In the genomic region with DNA sequence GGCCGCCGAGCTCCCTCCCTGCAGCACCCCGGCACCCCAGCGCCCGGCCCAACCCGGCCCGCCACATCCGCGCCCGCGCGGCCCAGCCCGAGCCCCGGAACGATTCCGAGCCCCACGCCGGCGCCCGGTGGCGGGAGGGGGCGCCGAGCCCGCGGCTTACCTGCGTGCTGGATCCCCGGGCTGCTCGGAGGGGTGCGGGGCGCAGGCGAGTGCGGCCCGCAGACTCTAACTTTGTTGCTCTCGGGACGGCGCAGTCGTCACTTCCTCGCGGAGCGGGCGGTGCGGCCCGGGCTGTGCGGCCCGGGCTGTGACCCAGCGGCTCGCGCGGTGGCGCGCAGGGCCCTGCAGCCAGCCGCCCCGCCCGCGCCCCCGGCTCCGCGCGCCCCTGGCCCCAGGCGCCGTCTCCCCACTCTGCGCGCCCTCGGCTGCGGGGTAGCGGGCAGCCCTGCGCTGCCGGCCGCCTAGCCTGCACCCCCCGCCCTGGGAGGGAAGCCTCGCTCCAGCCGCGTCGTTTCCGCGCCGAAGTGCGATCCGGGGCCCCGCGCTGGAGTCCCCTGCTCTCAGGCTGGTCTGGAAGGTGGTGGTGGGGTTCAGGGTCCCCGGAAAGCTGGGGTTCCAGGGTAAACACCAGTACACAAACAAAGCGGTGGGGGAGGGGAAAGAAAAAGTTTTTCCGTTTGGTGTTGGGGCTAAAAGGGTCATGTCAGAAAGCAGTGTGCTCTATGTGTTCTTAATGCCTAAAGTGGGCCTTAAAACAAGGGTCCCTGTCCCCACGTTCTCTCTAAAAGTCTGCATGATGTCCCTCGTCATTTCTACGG, we compare ENCODE assay signal across 8 cellular contexts.
DNase-seq lines count a peak whose midpoint lies in the region; ATAC-seq and TF ChIP-seq lines count a peak whose summit lies in the region.

No MANE protein-coding gene starts in this region.

- peak overlapping the region; percentile 67 for H2AFZ ChIP-seq in MM.1S (ENCODE audit: low read length)

- peak; percentile 40 for ATAC-seq in GM19395 (IDR thresholded peaks at IDR 0.05; ENCODE audit: unreplicated experiment)

- H3K79me2 ChIP-seq in MM.1S (ENCODE audit: low read length): peaks cover 40% of the 10 kb centered on the region

- H3K4me3 ChIP-seq in BLaER1 (peak overlapping the region; percentile 92), MM.1S (ENCODE audit: low read length) (peak overlapping the region; percentile 68), esophagus (ENCODE audit: low read depth in 1 of 2, low read length in 2 of 2) (peak overlapping the region; percentile 74 to 79), muscle layer of duodenum (ENCODE audit: low read depth in 1 of 2, low read length in 2 of 2) (peak overlapping the region; percentile 76 to 87)

- H4K20me1 ChIP-seq in BLaER1 (peaks cover 38% of the 10 kb centered on the region), MM.1S (ENCODE audit: insufficient read depth, low read length) (no peaks in the 10 kb centered on the region)

- DNase-seq in MM.1S: peak; percentile 48
- peak; percentile 50 for DNase-seq in activated T-cell treated with anti-CD3 and anti-CD28 coated beads for 24 hours (ENCODE audit: low read depth)
- DNase-seq in superior temporal gyrus (ENCODE audit: extremely low spot score): peak; percentile 70
- DNase-seq in NCI-H2029 treated with DMSO at 0.1 percent for 48 hours (lab: John Stamatoyannopoulos, UW): no peak

- peaks cover 66% of the 10 kb centered on the region for H3K4me1 ChIP-seq in BLaER1
- peaks cover 7% of the 10 kb centered on the region; the same call in 1 of the 2 replicates for H3K4me1 ChIP-seq in MM.1S (ENCODE audit: low read length)
- peaks cover 7 to 20% of the 10 kb centered on the region in 2 donors for H3K4me1 ChIP-seq in esophagus (ENCODE audit: control insufficient read depth in 2 of 2, insufficient read depth in 2 of 2, low read length in 1 of 2)
- peaks cover 45 to 58% of the 10 kb centered on the region in 2 donors for H3K4me1 ChIP-seq in muscle layer of duodenum (ENCODE audit: control insufficient read depth in 1 of 2, insufficient read depth in 2 of 2, low read length in 2 of 2)

- H3K9me2 ChIP-seq in MM.1S (replicated peaks; ENCODE audit: insufficient read depth, low read length): no peaks in the 10 kb centered on the region

- H3K4me2 ChIP-seq in BLaER1 (peak overlapping the region; percentile 92), MM.1S (ENCODE audit: low read depth, low read length) (peak overlapping the region; percentile 92)

- no peak for TF ChIP-seq CTCF in MM.1S (IDR thresholded peaks at IDR 0.05; ENCODE audit: low read length)

- peaks cover 4% of the 10 kb centered on the region; the same call in 1 of the 2 replicates for H3F3A ChIP-seq in MM.1S (ENCODE audit: insufficient read depth, low read length)

- H3K36me3 ChIP-seq in BLaER1 (peaks cover 7% of the 10 kb centered on the region), MM.1S (replicated peaks; ENCODE audit: insufficient read depth, low read length) (no peaks in the 10 kb centered on the region), esophagus (ENCODE audit: control insufficient read depth in 2 of 2, insufficient read depth in 2 of 2, low read length in 1 of 2) (peaks cover 0 to 4% of the 10 kb centered on the region in 2 donors), muscle layer of duodenum (ENCODE audit: control insufficient read depth in 1 of 2, insufficient read depth in 2 of 2, low read length in 2 of 2) (no peaks in the 10 kb centered on the region)

- WGBS in esophagus, 2 donors: 0% methylated on average over 72 to 87 of the region's 87 CpGs

- peak overlapping the region; percentile 99 for H3K27ac ChIP-seq in BLaER1
- peak overlapping the region; percentile 71; the same call in 1 of the 2 replicates for H3K27ac ChIP-seq in MM.1S (ENCODE audit: low read length)
- peak overlapping the region; percentile 88 to 98 for H3K27ac ChIP-seq in esophagus (ENCODE audit: low read depth in 2 of 2, low read length in 1 of 2)
- H3K27ac ChIP-seq in muscle layer of duodenum (ENCODE audit: low read length): peak overlapping the region; percentile 99

- H3K9me3 ChIP-seq in BLaER1 (no peaks in the 10 kb centered on the region), MM.1S (replicated peaks; ENCODE audit: insufficient read depth, low read length) (no peaks in the 10 kb centered on the region), esophagus (ENCODE audit: control insufficient read depth in 2 of 2, insufficient read depth in 1 of 2, low read depth in 1 of 2, low read length in 1 of 2) (no peaks in the 10 kb centered on the region), muscle layer of duodenum (ENCODE audit: control insufficient read depth in 1 of 2, low read length in 2 of 2) (no peaks in the 10 kb centered on the region)

- H3K27me3 ChIP-seq in BLaER1: no peaks in the 10 kb centered on the region
- H3K27me3 ChIP-seq in MM.1S (replicated peaks; ENCODE audit: insufficient read depth, low read length): no peaks in the 10 kb centered on the region
- no peaks in the 10 kb centered on the region for H3K27me3 ChIP-seq in esophagus (ENCODE audit: control insufficient read depth in 1 of 2, insufficient read depth in 2 of 2, low read length in 2 of 2)
- no peaks in the 10 kb centered on the region for H3K27me3 ChIP-seq in muscle layer of duodenum (ENCODE audit: low read depth, low read length)

- H3K9ac ChIP-seq in BLaER1: peak overlapping the region; percentile 97
- H3K9ac ChIP-seq in MM.1S (ENCODE audit: low read length): peak overlapping the region; percentile 82
